Comparison of ENCODE assay signal across 8 cellular contexts in genomic region chr3:99817437-99818240, GRCh38.
DNase-seq lines count a peak whose midpoint lies in the region; ATAC-seq lines count a peak whose summit lies in the region.

Gene CMSS1 (plus strand): TSS chr3:99817862.

- DNase-seq in AML-193 (lab: John Stamatoyannopoulos, UW) (peak; percentile 90 to 97), NCI-H446 treated with DMSO at 0.1 percent for 48 hours (lab: John Stamatoyannopoulos, UW) (peak; percentile 82), cerebellar cortex (ENCODE audit: low spot score) (peak; percentile 88), islet precursor cell (peak; percentile 95)
- DNase-seq in stimulated activated CD4-positive, alpha-beta T cell treated with anti-CD3 and anti-CD28 coated beads, Interleukin-12 subunit alpha, Interleukin-12 subunit beta, amount 100 ng/mL, for 48 hours (ENCODE audit: low read depth in 2 of 3, low spot score in 1 of 3): peak; percentile 91 to 96 (median 95)

- peak; percentile 98 for ATAC-seq in GM19035 (IDR thresholded peaks at IDR 0.05; ENCODE audit: unreplicated experiment)
- ATAC-seq in HG03354 (IDR thresholded peaks at IDR 0.05; ENCODE audit: poor library complexity, severe bottlenecking, unreplicated experiment): peak; percentile 97
- ATAC-seq in activated CD4-positive, CD25-positive, alpha-beta regulatory T cell treated with anti-CD3 and anti-CD28 coated beads, Interleukin-2, amount 50 U/mL, for 24 hours: peak; percentile 95 to 96

Comparison
In these comparisons a context has a peak if more than half of its experiments do, and no peak if none do; other contexts are left out.
1. Peak in every context shown above with its lines: DNase-seq and ATAC-seq.